1 cellular context compared by ENCODE assay signal in the genomic region with DNA sequence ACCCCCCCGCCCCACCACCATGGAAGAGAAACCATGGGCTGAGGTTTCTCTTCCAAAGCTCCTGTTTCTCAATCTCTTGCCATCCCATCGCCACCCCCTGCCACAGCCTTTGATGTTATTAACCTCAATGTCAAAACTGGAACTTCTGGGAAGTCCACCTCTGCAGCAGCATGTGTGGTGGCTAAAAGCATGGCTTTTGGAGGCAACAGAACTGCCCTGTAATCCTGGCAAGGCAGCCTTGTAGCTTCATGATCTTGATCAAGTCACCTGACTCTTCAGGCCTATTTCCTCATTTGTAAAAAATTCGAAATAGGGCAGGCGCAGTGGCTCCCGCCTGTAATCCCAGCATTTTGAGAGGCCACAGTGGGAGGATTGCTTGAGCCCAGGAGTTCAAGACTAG.
TF ChIP-seq lines count a peak whose summit lies in the region.

No MANE protein-coding gene starts in this region.

TF ChIP-seq in K562, 482 proteins besides CTCF, POLR2A, EP300 and RAD21 (continued from another document and continues in another):
- TF ChIP-seq GTF2F1 (IDR thresholded peaks at IDR 0.05; ENCODE audit: low read depth, low read length) (no peak), ZNF766 (CRISPR knock-in tag; conservative IDR thresholded peaks at IDR 0.05) (0 out of 2 replicates have a peak, but pooled peaks have one; percentile 66), NCOA6 (IDR thresholded peaks at IDR 0.05) (no peak), CREB3L1 (IDR thresholded peaks at IDR 0.05; ENCODE audit: borderline replicate concordance, low read depth) (no peak), CREBBP (IDR thresholded peaks at IDR 0.05; ENCODE audit: low read depth, low read length) (no peak), ZNF384 (IDR thresholded peaks at IDR 0.05; ENCODE audit: low read depth, low read length) (0 out of 2 replicates have a peak, but pooled peaks have one; percentile 4), FUS (optimal IDR thresholded peaks at IDR 0.05; ENCODE audit: low read depth, low read length) (no peak), NR3C1 (CRISPR knock-in tag; IDR thresholded peaks at IDR 0.05) (no peak), BCLAF1 (IDR thresholded peaks at IDR 0.05; ENCODE audit: borderline replicate concordance in 1 of 2, control insufficient read depth in 1 of 2, low read depth in 2 of 2, low read length in 1 of 2) (no peak), SPI1 (IDR thresholded peaks at IDR 0.05; ENCODE audit: borderline replicate concordance, low read depth, low read length) (peak; percentile 21; the same call in 1 of the 2 replicates), KAT7 (CRISPR knock-in tag; IDR thresholded peaks at IDR 0.05; ENCODE audit: borderline replicate concordance) (no peak), ZBTB40 (IDR thresholded peaks at IDR 0.05) (no peak), ZBTB40 (CRISPR knock-in tag; IDR thresholded peaks at IDR 0.05) (no peak), ZNF408 (CRISPR knock-in tag; IDR thresholded peaks at IDR 0.05; ENCODE audit: low read depth) (no peak), SMARCB1 (IDR thresholded peaks at IDR 0.05; ENCODE audit: insufficient read length, low read depth) (no peak), REST (CRISPR knock-in tag; IDR thresholded peaks at IDR 0.05; ENCODE audit: low read depth) (no peak), SRSF9 (IDR thresholded peaks at IDR 0.05; ENCODE audit: borderline replicate concordance, low read depth, low read length) (no peak), ZNF175 (CRISPR knock-in tag; IDR thresholded peaks at IDR 0.05; ENCODE audit: low read depth) (no peak), L3MBTL2 (IDR thresholded peaks at IDR 0.05) (peak; percentile 76), ZNF253 (CRISPR knock-in tag; conservative IDR thresholded peaks at IDR 0.05) (no peak)
- TF ChIP-seq, protein P1, sequence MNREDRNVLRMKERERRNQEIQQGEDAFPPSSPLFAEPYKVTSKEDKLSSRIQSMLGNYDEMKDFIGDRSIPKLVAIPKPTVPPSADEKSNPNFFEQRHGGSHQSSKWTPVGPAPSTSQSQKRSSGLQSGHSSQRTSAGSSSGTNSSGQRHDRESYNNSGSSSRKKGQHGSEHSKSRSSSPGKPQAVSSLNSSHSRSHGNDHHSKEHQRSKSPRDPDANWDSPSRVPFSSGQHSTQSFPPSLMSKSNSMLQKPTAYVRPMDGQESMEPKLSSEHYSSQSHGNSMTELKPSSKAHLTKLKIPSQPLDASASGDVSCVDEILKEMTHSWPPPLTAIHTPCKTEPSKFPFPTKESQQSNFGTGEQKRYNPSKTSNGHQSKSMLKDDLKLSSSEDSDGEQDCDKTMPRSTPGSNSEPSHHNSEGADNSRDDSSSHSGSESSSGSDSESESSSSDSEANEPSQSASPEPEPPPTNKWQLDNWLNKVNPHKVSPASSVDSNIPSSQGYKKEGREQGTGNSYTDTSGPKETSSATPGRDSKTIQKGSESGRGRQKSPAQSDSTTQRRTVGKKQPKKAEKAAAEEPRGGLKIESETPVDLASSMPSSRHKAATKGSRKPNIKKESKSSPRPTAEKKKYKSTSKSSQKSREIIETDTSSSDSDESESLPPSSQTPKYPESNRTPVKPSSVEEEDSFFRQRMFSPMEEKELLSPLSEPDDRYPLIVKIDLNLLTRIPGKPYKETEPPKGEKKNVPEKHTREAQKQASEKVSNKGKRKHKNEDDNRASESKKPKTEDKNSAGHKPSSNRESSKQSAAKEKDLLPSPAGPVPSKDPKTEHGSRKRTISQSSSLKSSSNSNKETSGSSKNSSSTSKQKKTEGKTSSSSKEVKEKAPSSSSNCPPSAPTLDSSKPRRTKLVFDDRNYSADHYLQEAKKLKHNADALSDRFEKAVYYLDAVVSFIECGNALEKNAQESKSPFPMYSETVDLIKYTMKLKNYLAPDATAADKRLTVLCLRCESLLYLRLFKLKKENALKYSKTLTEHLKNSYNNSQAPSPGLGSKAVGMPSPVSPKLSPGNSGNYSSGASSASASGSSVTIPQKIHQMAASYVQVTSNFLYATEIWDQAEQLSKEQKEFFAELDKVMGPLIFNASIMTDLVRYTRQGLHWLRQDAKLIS (CRISPR knock-in tag; IDR thresholded peaks at IDR 0.05) = no peak
- TF ChIP-seq, protein P2, sequence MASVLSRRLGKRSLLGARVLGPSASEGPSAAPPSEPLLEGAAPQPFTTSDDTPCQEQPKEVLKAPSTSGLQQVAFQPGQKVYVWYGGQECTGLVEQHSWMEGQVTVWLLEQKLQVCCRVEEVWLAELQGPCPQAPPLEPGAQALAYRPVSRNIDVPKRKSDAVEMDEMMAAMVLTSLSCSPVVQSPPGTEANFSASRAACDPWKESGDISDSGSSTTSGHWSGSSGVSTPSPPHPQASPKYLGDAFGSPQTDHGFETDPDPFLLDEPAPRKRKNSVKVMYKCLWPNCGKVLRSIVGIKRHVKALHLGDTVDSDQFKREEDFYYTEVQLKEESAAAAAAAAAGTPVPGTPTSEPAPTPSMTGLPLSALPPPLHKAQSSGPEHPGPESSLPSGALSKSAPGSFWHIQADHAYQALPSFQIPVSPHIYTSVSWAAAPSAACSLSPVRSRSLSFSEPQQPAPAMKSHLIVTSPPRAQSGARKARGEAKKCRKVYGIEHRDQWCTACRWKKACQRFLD (CRISPR knock-in tag; IDR thresholded peaks at IDR 0.05) = peak; percentile 24; the same call in 1 of the 2 replicates
- TF ChIP-seq, protein P3, sequence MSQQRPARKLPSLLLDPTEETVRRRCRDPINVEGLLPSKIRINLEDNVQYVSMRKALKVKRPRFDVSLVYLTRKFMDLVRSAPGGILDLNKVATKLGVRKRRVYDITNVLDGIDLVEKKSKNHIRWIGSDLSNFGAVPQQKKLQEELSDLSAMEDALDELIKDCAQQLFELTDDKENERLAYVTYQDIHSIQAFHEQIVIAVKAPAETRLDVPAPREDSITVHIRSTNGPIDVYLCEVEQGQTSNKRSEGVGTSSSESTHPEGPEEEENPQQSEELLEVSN (IDR thresholded peaks at IDR 0.05; ENCODE audit: borderline replicate concordance in 1 of 2, extremely low read depth in 1 of 2, insufficient read depth in 1 of 2, insufficient read length in 1 of 2, low read depth in 1 of 2, low read length in 1 of 2, poor library complexity in 1 of 2, severe bottlenecking in 1 of 2) = peak; percentile 74 to 75
- TF ChIP-seq, protein P4, sequence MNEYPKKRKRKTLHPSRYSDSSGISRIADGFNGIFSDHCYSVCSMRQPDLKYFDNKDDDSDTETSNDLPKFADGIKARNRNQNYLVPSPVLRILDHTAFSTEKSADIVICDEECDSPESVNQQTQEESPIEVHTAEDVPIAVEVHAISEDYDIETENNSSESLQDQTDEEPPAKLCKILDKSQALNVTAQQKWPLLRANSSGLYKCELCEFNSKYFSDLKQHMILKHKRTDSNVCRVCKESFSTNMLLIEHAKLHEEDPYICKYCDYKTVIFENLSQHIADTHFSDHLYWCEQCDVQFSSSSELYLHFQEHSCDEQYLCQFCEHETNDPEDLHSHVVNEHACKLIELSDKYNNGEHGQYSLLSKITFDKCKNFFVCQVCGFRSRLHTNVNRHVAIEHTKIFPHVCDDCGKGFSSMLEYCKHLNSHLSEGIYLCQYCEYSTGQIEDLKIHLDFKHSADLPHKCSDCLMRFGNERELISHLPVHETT (CRISPR knock-in tag; conservative IDR thresholded peaks at IDR 0.05 in 1 of 2, IDR thresholded peaks at IDR 0.05 in 1 of 2) = 0 out of 4 replicates have a peak, but pooled peaks of 1 of the 2 experiments have one; percentile 38
